9 cellular contexts compared by ENCODE assay signal in genomic region chr12:18861287-18861858, GRCh38.
A peak's percentile ranks its signal among the peaks of the same experiment; 100 is the strongest.
DNase-seq lines count a peak whose midpoint lies in the region; ATAC-seq and TF ChIP-seq lines count a peak whose summit lies in the region.
"Had no signal": no experiment of that assay in that cellular context is flagged by ENCODE, and none has a peak within 500 bp of the region (broad histone marks: within the 10 kb centered on the region; RNA-seq: fewer than 3 reads in every experiment).

No MANE protein-coding gene starts in this region.

- no peak overlapping the region for H3K4me3 ChIP-seq in dorsolateral prefrontal cortex
- no peak overlapping the region for H3K4me3 ChIP-seq in retinal pigment epithelial cell (ENCODE audit: low read length)
- H3K4me3 ChIP-seq: BLaER1 treated with 17β-estradiol and CSF1 and Interleukin-3, amounts not matched to agents 10 nM and 100 nM had no signal

- TF ChIP-seq CTCF in dorsolateral prefrontal cortex (IDR thresholded peaks at IDR 0.05 in 54 of 56, conservative IDR thresholded peaks at IDR 0.05 in 2 of 56; ENCODE audit: low read depth in 1 of 56, partially characterized antibody in 56 of 56) (peak in 48 of 56 donors; percentile 12 to 56 (median 34)), retinal pigment epithelial cell (conservative IDR thresholded peaks at IDR 0.05; ENCODE audit: low read depth, low read length) (peak; percentile 47)

- DNase-seq in NCI-H2171 treated with DMSO at 0.1 percent for 48 hours (lab: John Stamatoyannopoulos, UW) (peak; percentile 0), NCI-H2171 (lab: John Stamatoyannopoulos, UW) (no peak), NCI-H1694 (lab: John Stamatoyannopoulos, UW) (peak; percentile 59), dorsolateral prefrontal cortex (no peak), retinal pigment epithelial cell (ENCODE audit: low read depth) (no peak)
- no peak for DNase-seq in stimulated activated naive CD4-positive, alpha-beta T cell treated with Interleukin-2 at 50 U/mL for 16 hours (lab: John Stamatoyannopoulos, UW)
- DNase-seq in stimulated activated naive CD8-positive, alpha-beta T cell treated with anti-CD3 and anti-CD28 coated beads, Interleukin-15, Interleukin-2, amounts not matched to agents 100 U/mL and 50 U/mL, for 24 hours = no peak
- DNase-seq in activated effector memory CD4-positive, alpha-beta T cell treated with anti-CD3 and anti-CD28 coated beads, Interleukin-2, amount 50 U/mL, for 16 hours = no peak

- intact Hi-C loops in dorsolateral prefrontal cortex (cut with DNase I) = no loop called here

- H3K27ac ChIP-seq in dorsolateral prefrontal cortex = no peak overlapping the region
- H3K27ac ChIP-seq: BLaER1 treated with 17β-estradiol and CSF1 and Interleukin-3, amounts not matched to agents 10 nM and 100 nM had no signal

- peaks cover 0 to 2% (median 0%) of the 10 kb centered on the region in 45 donors for H3K27me3 ChIP-seq in dorsolateral prefrontal cortex
- H3K27me3 ChIP-seq: BLaER1 treated with 17β-estradiol and CSF1 and Interleukin-3, amounts not matched to agents 10 nM and 100 nM had no signal

- no peak for ATAC-seq in stimulated activated naive CD8-positive, alpha-beta T cell treated with anti-CD3 and anti-CD28 coated beads, Interleukin-15, Interleukin-2, amounts not matched to agents 100 U/mL and 50 U/mL, for 24 hours

Comparison
In these comparisons a context has a peak if more than half of its experiments do, and no peak if none do; other contexts are left out.
1. DNase-seq: peak in NCI-H2171 treated with DMSO at 0.1 percent for 48 hours (single experiment) and NCI-H1694 (single experiment); none in NCI-H2171 (single experiment), dorsolateral prefrontal cortex (0 of 10), retinal pigment epithelial cell (single experiment), stimulated activated naive CD4-positive, alpha-beta T cell treated with Interleukin-2 at 50 U/mL for 16 hours (single experiment), stimulated activated naive CD8-positive, alpha-beta T cell treated with anti-CD3 and anti-CD28 coated beads, Interleukin-15, Interleukin-2, amounts not matched to agents 100 U/mL and 50 U/mL, for 24 hours (single experiment) and activated effector memory CD4-positive, alpha-beta T cell treated with anti-CD3 and anti-CD28 coated beads, Interleukin-2, amount 50 U/mL, for 16 hours (single experiment).